In genomic region chr4:167219090-167219489, GRCh38 we compare ENCODE assay signal across 23 cellular contexts. TPM values are rescaled to one million over a fixed set of nuclear protein-coding genes. Genes with fewer than 3 reads are reported as not detected.
DNase-seq lines count a peak whose midpoint lies in the region; ATAC-seq and TF ChIP-seq lines count a peak whose summit lies in the region.
"Had no signal": no experiment of that assay in that cellular context is flagged by ENCODE, and none has a peak within 500 bp of the region (broad histone marks: within the 10 kb centered on the region; RNA-seq: fewer than 3 reads in every experiment).

No MANE protein-coding gene starts in this region.

- H2AFZ ChIP-seq in parathyroid adenoma = no peak overlapping the region

- no peak overlapping the region for H3K9ac ChIP-seq in parathyroid adenoma

- TF ChIP-seq CTCF in parathyroid adenoma (IDR thresholded peaks at IDR 0.05) = no peak

- H3K79me2 ChIP-seq in parathyroid adenoma = no peaks in the 10 kb centered on the region

- peak; percentile 26 for DNase-seq in DMS53 (lab: John Stamatoyannopoulos, UW)
- no peak for DNase-seq in DMS53 treated with DMSO at 0.1 percent for 48 hours (lab: John Stamatoyannopoulos, UW; ENCODE audit: unreplicated experiment)
- peak; percentile 90 for DNase-seq in NCI-H1436 treated with DMSO at 0.1 percent for 48 hours (lab: John Stamatoyannopoulos, UW)
- DNase-seq in NCI-H748 treated with DMSO at 0.1 percent for 48 hours (lab: John Stamatoyannopoulos, UW) = peak; percentile 86
- no peak for DNase-seq in occipital lobe (lab: John Stamatoyannopoulos, UW)
- no peak for DNase-seq in DMS 273 treated with DMSO at 0.1 percent for 48 hours (lab: John Stamatoyannopoulos, UW)
- DNase-seq: activated CD4-positive, alpha-beta T cell treated with anti-CD3 and anti-CD28 coated beads, Interleukin-2, amount 50 U/mL, for 4 hours; activated CD4-positive, CD25-positive, alpha-beta regulatory T cell; activated naive CD4-positive, alpha-beta T cell treated with anti-CD3 and anti-CD28 coated beads for 36 hours; Calu3; cerebellar nuclear complex; GOT3; immature natural killer cell; IMR-90; left colon; Peyer's patch; stimulated activated CD4-positive, alpha-beta T cell treated with anti-CD3 and anti-CD28 coated beads, Interleukin-2, amount 100 ng/mL, for 24 hours; upper lobe of right lung had no signal

- no peaks in the 10 kb centered on the region for H3K27me3 ChIP-seq in parathyroid adenoma (ENCODE audit: control insufficient read depth, insufficient read depth, low read length)
- H3K27me3 ChIP-seq: Peyer's patch, right atrium auricular region, upper lobe of right lung had no signal

- H3K9me3 ChIP-seq in parathyroid adenoma (ENCODE audit: control insufficient read depth, low read length) = no peaks in the 10 kb centered on the region
- H3K9me3 ChIP-seq: Peyer's patch, right atrium auricular region, upper lobe of right lung had no signal

- no peak for ATAC-seq in HG03565 (IDR thresholded peaks at IDR 0.05; ENCODE audit: unreplicated experiment)
- ATAC-seq: left colon had no signal

- no peaks in the 10 kb centered on the region for H3K36me3 ChIP-seq in parathyroid adenoma (ENCODE audit: control insufficient read depth, insufficient read depth, low read length)
- H3K36me3 ChIP-seq: Peyer's patch, right atrium auricular region, upper lobe of right lung had no signal

- no peak overlapping the region for H3K4me2 ChIP-seq in parathyroid adenoma (ENCODE audit: low read length)

- H3K4me1 ChIP-seq in parathyroid adenoma = peaks cover 4% of the 10 kb centered on the region
- H3K4me1 ChIP-seq: Peyer's patch, right atrium auricular region, upper lobe of right lung had no signal

- peak overlapping the region; percentile 39 for H3K27ac ChIP-seq in parathyroid adenoma
- H3K27ac ChIP-seq: 22Rv1, Peyer's patch, right atrium auricular region, upper lobe of right lung had no signal

- no peak overlapping the region for H3K4me3 ChIP-seq in parathyroid adenoma (ENCODE audit: low read depth, low read length)
- H3K4me3 ChIP-seq: Peyer's patch, right atrium auricular region, upper lobe of right lung had no signal

RNA-seq across cellular contexts. Expression of gene SPOCK3, which starts 15.2 kb away (rescaled TPM):
- total RNA-seq in occipital lobe = 15.1 TPM
- total RNA-seq: activated naive CD4-positive, alpha-beta T cell treated with anti-CD3 and anti-CD28 coated beads for 36 hours; activated T-helper 1 cell treated with anti-CD3 and anti-CD28 coated beads, Interleukin-12 subunit alpha, Interleukin-12 subunit beta, Interleukin-2, Interleukin-4 antibody, amounts not matched to agents 30 ng/mL and 10 ng/mL and 1 ng/mL, durations not matched to agents 14 hours and 24 hours and 36 hours; IMR-90; right atrium auricular region; upper lobe of right lung had no signal

Comparison
In these comparisons a context has a peak if more than half of its experiments do, and no peak if none do; other contexts are left out.
1. DNase-seq: peak in DMS53 (single experiment), NCI-H1436 treated with DMSO at 0.1 percent for 48 hours (single experiment) and NCI-H748 treated with DMSO at 0.1 percent for 48 hours (single experiment); none in DMS53 treated with DMSO at 0.1 percent for 48 hours (single experiment), occipital lobe (single experiment) and DMS 273 treated with DMSO at 0.1 percent for 48 hours (single experiment).